In genomic region chr20:59736366-59736765, GRCh38 we compare ENCODE assay signal across 15 cellular contexts.
DNase-seq lines count a peak whose midpoint lies in the region; ATAC-seq and TF ChIP-seq lines count a peak whose summit lies in the region.
"Had no signal": no experiment of that assay in that cellular context is flagged by ENCODE, and none has a peak within 500 bp of the region (broad histone marks: within the 10 kb centered on the region; RNA-seq: fewer than 3 reads in every experiment).

No MANE protein-coding gene starts in this region.

- H3K9ac ChIP-seq in BLaER1: 0 out of 2 replicates have a peak overlapping the region, but pooled peaks have one; percentile 3

- H3K27ac Mint-ChIP-seq in stimulated activated memory B cell treated with anti-CD40 and anti-IgM and Interleukin-4, amounts not matched to agents 10 μg/mL and 1 μg/mL and 100 μg/mL, for 72 hours: no peak overlapping the region
- no peak overlapping the region for H3K27ac Mint-ChIP-seq in T-helper 17 cell
- H3K27ac Mint-ChIP-seq: B cell; CD4-positive, CD25-positive, alpha-beta regulatory T cell; GM23338; IgD-negative memory B cell had no signal

- peaks cover 6% of the 10 kb centered on the region for H3K9me3 Mint-ChIP-seq in stimulated activated memory B cell treated with anti-CD40 and anti-IgM and Interleukin-4, amounts not matched to agents 10 μg/mL and 1 μg/mL and 100 μg/mL, for 72 hours
- H3K9me3 Mint-ChIP-seq: CD4-positive, CD25-positive, alpha-beta regulatory T cell; GM23338 had no signal

- no peaks in the 10 kb centered on the region for H3K27me3 Mint-ChIP-seq in stimulated activated memory B cell treated with anti-CD40 and anti-IgM and Interleukin-4, amounts not matched to agents 10 μg/mL and 1 μg/mL and 100 μg/mL, for 72 hours
- peaks cover 27% of the 10 kb centered on the region for H3K27me3 Mint-ChIP-seq in T-helper 17 cell

- ATAC-seq in stimulated activated memory B cell treated with anti-CD40 and anti-IgM and Interleukin-4, amounts not matched to agents 10 μg/mL and 1 μg/mL and 100 μg/mL, for 72 hours: peak; percentile 51
- no peak for ATAC-seq in T-helper 17 cell
- ATAC-seq: GM12878, GM23338 had no signal

- no peak overlapping the region for H3K4me3 Mint-ChIP-seq in stimulated activated memory B cell treated with anti-CD40 and anti-IgM and Interleukin-4, amounts not matched to agents 10 μg/mL and 1 μg/mL and 100 μg/mL, for 72 hours
- H3K4me3 Mint-ChIP-seq in T-helper 17 cell: no peak overlapping the region
- H3K4me3 Mint-ChIP-seq: B cell; CD4-positive, CD25-positive, alpha-beta regulatory T cell; GM23338; IgD-negative memory B cell had no signal

- no peak overlapping the region for H3K4me3 ChIP-seq in BLaER1
- no peak overlapping the region for H3K4me3 ChIP-seq in HEK293 (ENCODE audit: low read depth, low read length)
- H3K4me3 ChIP-seq: GM12878, GM23338 had no signal

- CTCF ChIA-PET in HEK293 (lab: Yijun Ruan, JAX): no interaction called here

- H3K27me3 ChIP-seq in BLaER1: no peaks in the 10 kb centered on the region

- no peaks in the 10 kb centered on the region for H3K4me1 Mint-ChIP-seq in stimulated activated memory B cell treated with anti-CD40 and anti-IgM and Interleukin-4, amounts not matched to agents 10 μg/mL and 1 μg/mL and 100 μg/mL, for 72 hours
- no peaks in the 10 kb centered on the region for H3K4me1 Mint-ChIP-seq in T-helper 17 cell
- H3K4me1 Mint-ChIP-seq: B cell; CD4-positive, CD25-positive, alpha-beta regulatory T cell; GM23338 had no signal

- POLR2A ChIA-PET in HEK293 (lab: Yijun Ruan, JAX): no interaction called here

- no peaks in the 10 kb centered on the region for H3K9me3 ChIP-seq in BLaER1
- no peaks in the 10 kb centered on the region for H3K9me3 ChIP-seq in HEK293 (ENCODE audit: control insufficient read depth, insufficient read depth, low read depth, low read length)
- H3K9me3 ChIP-seq in T-helper 17 cell (ENCODE audit: control insufficient read depth, low read length, poor library complexity, severe bottlenecking): no peaks in the 10 kb centered on the region

- H3K27ac ChIP-seq in BLaER1 (peak overlapping the region; percentile 51; the same call in 1 of the 2 replicates), HEK293 (ENCODE audit: extremely low read depth, low read depth, low read length) (no peak overlapping the region)

- H3K36me3 ChIP-seq in BLaER1: peaks cover 98% of the 10 kb centered on the region
- H3K36me3 ChIP-seq in HEK293 (ENCODE audit: control insufficient read depth in 2 of 2, insufficient read depth in 1 of 2, low read length in 2 of 2): no peaks in the 10 kb centered on the region

- peaks cover 100% of the 10 kb centered on the region for H3K4me1 ChIP-seq in BLaER1
- H3K4me1 ChIP-seq in HEK293 (ENCODE audit: control insufficient read depth, insufficient read depth, low read length): no peaks in the 10 kb centered on the region

- peaks cover 100% of the 10 kb centered on the region for H4K20me1 ChIP-seq in BLaER1

- H3K4me2 ChIP-seq in BLaER1: peak overlapping the region; percentile 53
- H3K4me2 ChIP-seq: GM23338 had no signal

- peak; percentile 42 for DNase-seq in islet precursor cell
- no peak for DNase-seq in AML-193 (lab: John Stamatoyannopoulos, UW)
- no peak for DNase-seq in OCI-M2 (lab: John Stamatoyannopoulos, UW; ENCODE audit: unreplicated experiment)
- DNase-seq in T-helper 17 cell: no peak
- DNase-seq in effector CD4-positive, alpha-beta T cell: no peak
- DNase-seq: ACHN; CD4-positive, CD25-positive, alpha-beta regulatory T cell; H7 had no signal

- TF ChIP-seq CTCF in HEK293 (tag by site-specific recombination; IDR thresholded peaks at IDR 0.05): no peak

- no peaks in the 10 kb centered on the region for H3K36me3 Mint-ChIP-seq in stimulated activated memory B cell treated with anti-CD40 and anti-IgM and Interleukin-4, amounts not matched to agents 10 μg/mL and 1 μg/mL and 100 μg/mL, for 72 hours
- no peaks in the 10 kb centered on the region for H3K36me3 Mint-ChIP-seq in T-helper 17 cell (ENCODE audit: low read depth)
- H3K36me3 Mint-ChIP-seq: CD4-positive, CD25-positive, alpha-beta regulatory T cell; IgD-negative memory B cell had no signal

TF ChIP-seq in HEK293, 187 proteins besides CTCF, POLR2A, EP300 and RAD21:
- no peak for TF ChIP-seq ZNF658 (tag by site-specific recombination; IDR thresholded peaks at IDR 0.05)
- TF ChIP-seq ZNF692 (tag by site-specific recombination; IDR thresholded peaks at IDR 0.05): no peak
- peak; percentile 48; the same call in 1 of the 2 replicates for TF ChIP-seq EGR2 (tag by site-specific recombination; IDR thresholded peaks at IDR 0.05; ENCODE audit: low read depth)
- TF ChIP-seq ZFHX2 (tag by site-specific recombination; conservative IDR thresholded peaks at IDR 0.05): peak; percentile 41
TF ChIP-seq in HEK293: peak in this region for 2.
